Comparison of ENCODE assay signal across 1 cellular context in genomic region chr16:85615852-85616607, GRCh38.
TF ChIP-seq lines count a peak whose summit lies in the region.

No MANE protein-coding gene starts in this region.

TF ChIP-seq in HCT116, 20 proteins besides CTCF, POLR2A, EP300 and RAD21 (continued from another document):
- TF ChIP-seq ZBTB33 (IDR thresholded peaks at IDR 0.05; ENCODE audit: extremely low read depth, insufficient replicate concordance, low read length): no peak
- no peak for TF ChIP-seq JUND (IDR thresholded peaks at IDR 0.05)
- TF ChIP-seq ZNF274 (IDR thresholded peaks at IDR 0.05; ENCODE audit: low read depth, low read length): no peak
- TF ChIP-seq SIN3A (IDR thresholded peaks at IDR 0.05; ENCODE audit: low read depth): no peak
